ENCODE assay signal across 1 cellular context in genomic region chr22:40701259-40701658, GRCh38.
TF ChIP-seq lines count a peak whose summit lies in the region.

No MANE protein-coding gene starts in this region.

TF ChIP-seq in HEK293, 187 proteins besides CTCF, POLR2A, EP300 and RAD21:
- TF ChIP-seq ZBTB49 (tag by site-specific recombination; IDR thresholded peaks at IDR 0.05; ENCODE audit: low read depth) (0 out of 2 replicates have a peak, but pooled peaks have one; percentile 59), WT1 (tag by site-specific recombination; IDR thresholded peaks at IDR 0.05) (peak; percentile 65)
